ENCODE assay signal across 8 cellular contexts in the genomic region with DNA sequence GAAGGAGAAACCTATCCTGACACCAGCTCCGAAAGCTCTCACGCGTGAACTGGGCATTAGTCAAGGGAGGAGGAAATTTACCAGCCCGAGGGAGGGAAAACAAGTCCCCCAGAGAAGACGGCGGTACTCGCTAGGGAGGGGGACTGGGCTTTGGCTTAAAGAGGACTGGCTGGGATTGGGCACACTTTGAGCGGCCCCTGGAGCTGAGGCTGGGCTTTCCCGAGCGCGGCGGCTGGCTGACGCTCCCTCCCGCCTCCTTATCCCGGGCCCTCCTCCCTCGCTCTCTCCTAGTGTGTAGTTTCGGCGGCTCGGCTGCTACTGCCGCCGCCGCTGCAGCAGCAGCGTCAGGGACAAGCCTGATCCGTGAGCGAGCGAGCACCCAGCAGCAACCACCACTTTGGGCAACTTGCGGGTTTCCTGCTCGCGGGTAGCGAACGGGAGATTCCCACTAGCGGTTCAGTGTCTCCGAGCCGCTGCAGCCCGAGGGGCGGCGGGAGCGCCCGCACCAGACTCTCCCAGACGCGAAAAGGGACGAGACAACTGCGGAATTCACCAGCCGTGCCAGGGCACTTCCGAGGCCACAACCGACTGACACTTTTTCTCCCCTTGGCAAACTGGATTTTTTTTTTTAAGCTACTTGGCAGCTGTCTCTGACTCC. TPM values are rescaled to one million over a fixed set of nuclear protein-coding genes. Genes with fewer than 3 reads are reported as not detected.
DNase-seq lines count a peak whose midpoint lies in the region; ATAC-seq and TF ChIP-seq lines count a peak whose summit lies in the region.

No MANE protein-coding gene starts in this region.

- no peaks in the 10 kb centered on the region for H3K36me3 Mint-ChIP-seq in CD8-positive, alpha-beta memory T cell
- no peaks in the 10 kb centered on the region; the same call in 1 of the 2 replicates for H3K36me3 Mint-ChIP-seq in HFFc6 (ENCODE audit: low read depth)
- H3K36me3 Mint-ChIP-seq in naive thymus-derived CD8-positive, alpha-beta T cell, result peaks cover 1 to 10% (median 4%) of the 10 kb centered on the region in 3 donors

- H3K27ac ChIP-seq in CD8-positive, alpha-beta memory T cell (ENCODE audit: low read depth, low read length), result no peak overlapping the region

- POLR2A ChIA-PET in CD8-positive, alpha-beta memory T cell (lab: Charles Lee), result no interaction called here
- POLR2A ChIA-PET in naive thymus-derived CD8-positive, alpha-beta T cell (lab: Charles Lee), result interaction anchor here (0.6 kb wide), 1 partner anchor 8 kb away, joined by 3 read pairs; no protein-coding TSS in a partner anchor

- no peaks in the 10 kb centered on the region for H3K36me3 ChIP-seq in CD8-positive, alpha-beta memory T cell (ENCODE audit: insufficient read depth, low read length)

- no peak overlapping the region for H3K27ac Mint-ChIP-seq in CD8-positive, alpha-beta memory T cell
- H3K27ac Mint-ChIP-seq in HFFc6, result no peak overlapping the region
- H3K27ac Mint-ChIP-seq in naive thymus-derived CD8-positive, alpha-beta T cell, result peak overlapping the region in 1 of 10 donors; percentile 63

- H3K4me3 ChIP-seq in CD8-positive, alpha-beta memory T cell (ENCODE audit: low read length), result no peak overlapping the region
- peak overlapping the region; percentile 67 for H3K4me3 ChIP-seq in fibroblast of villous mesenchyme (ENCODE audit: low read depth, low read length)

- peaks cover 40 to 53% of the 10 kb centered on the region in 2 donors for H3K27me3 Mint-ChIP-seq in CD8-positive, alpha-beta memory T cell
- peaks cover 28% of the 10 kb centered on the region for H3K27me3 Mint-ChIP-seq in HFFc6 (ENCODE audit: insufficient read depth)
- peaks cover 21 to 65% (median 54%) of the 10 kb centered on the region in 5 donors for H3K27me3 Mint-ChIP-seq in naive thymus-derived CD8-positive, alpha-beta T cell

- TF ChIP-seq CTCF in HFFc6 (IDR thresholded peaks at IDR 0.05) (no peak), fibroblast of villous mesenchyme (IDR thresholded peaks at IDR 0.05; ENCODE audit: insufficient read depth, low read depth, low read length) (no peak)

- CTCF ChIA-PET in CD8-positive, alpha-beta memory T cell (lab: Charles Lee), result no interaction called here

- peaks cover 19 to 29% (median 21%) of the 10 kb centered on the region in 3 donors for H3K4me1 Mint-ChIP-seq in CD8-positive, alpha-beta memory T cell
- peaks cover 49% of the 10 kb centered on the region for H3K4me1 Mint-ChIP-seq in HFFc6 (ENCODE audit: low read depth)
- peaks cover 15 to 55% (median 46%) of the 10 kb centered on the region in 4 donors for H3K4me1 Mint-ChIP-seq in naive thymus-derived CD8-positive, alpha-beta T cell

- H3K9me3 Mint-ChIP-seq in CD8-positive, alpha-beta memory T cell, result peaks cover 4 to 28% (median 16%) of the 10 kb centered on the region in 5 donors
- peaks cover 6% of the 10 kb centered on the region for H3K9me3 Mint-ChIP-seq in HFFc6
- H3K9me3 Mint-ChIP-seq in naive thymus-derived CD8-positive, alpha-beta T cell, result peaks cover 0 to 15% (median 0%) of the 10 kb centered on the region in 9 donors

- no peak for DNase-seq in CD8-positive, alpha-beta memory T cell
- DNase-seq in HFFc6 (peak; percentile 29), T1000 (lab: John Stamatoyannopoulos, UW) (peak; percentile 52), fibroblast of villous mesenchyme (ENCODE audit: low read depth) (peak; percentile 62), cerebellum (ENCODE audit: low spot score) (no peak), AML-193 (lab: John Stamatoyannopoulos, UW) (no peak)
- DNase-seq in naive thymus-derived CD8-positive, alpha-beta T cell, result no peak

- H3K27me3 ChIP-seq in CD8-positive, alpha-beta memory T cell (ENCODE audit: insufficient read depth, low read length, poor library complexity, severe bottlenecking), result peaks cover 6% of the 10 kb centered on the region

- no peak for ATAC-seq in naive thymus-derived CD8-positive, alpha-beta T cell
- no peak for ATAC-seq in GM18867 (IDR thresholded peaks at IDR 0.05; ENCODE audit: unreplicated experiment)

- H3K4me3 Mint-ChIP-seq in CD8-positive, alpha-beta memory T cell, result peak overlapping the region in 6 of 7 donors; percentile 23 to 88 (median 58)
- H3K4me3 Mint-ChIP-seq in HFFc6, result peak overlapping the region; percentile 85
- H3K4me3 Mint-ChIP-seq in naive thymus-derived CD8-positive, alpha-beta T cell, result peak overlapping the region in 9 of 10 donors; percentile 42 to 90 (median 72)

- H3K9me3 ChIP-seq in CD8-positive, alpha-beta memory T cell (ENCODE audit: low read length), result no peaks in the 10 kb centered on the region

- H3K4me1 ChIP-seq in CD8-positive, alpha-beta memory T cell (ENCODE audit: insufficient read depth, low read length), result no peaks in the 10 kb centered on the region

RNA-seq across cellular contexts. Expression of a gene that starts 0.7 kb away (rescaled TPM):
- total RNA-seq in CD8-positive, alpha-beta memory T cell, result not detected
- polyA plus RNA-seq in CD8-positive, alpha-beta memory T cell, result not detected
- 1 to 10 TPM in 2 of 6 experiments, under 1 TPM in 3, not detected in 1; 0.02 to 1.1 (median 0.23) TPM for total RNA-seq in HFFc6 (2021; fragmentation: NEBNext Ultra II Directional; extraction: Animal tissue kit (Norgen Biotek cat#: 25700))
- total RNA-seq in fibroblast of villous mesenchyme (53.1 and 122 TPM in 2 replicates), cerebellum (92.5 TPM)
- total RNA-seq in naive thymus-derived CD8-positive, alpha-beta T cell, result not detected
- polyA plus RNA-seq in naive thymus-derived CD8-positive, alpha-beta T cell, result not detected

Comparison
In these comparisons a context has a peak if more than half of its experiments do, and no peak if none do; other contexts are left out.
1. DNase-seq: peak in HFFc6 (single experiment), T1000 (single experiment) and fibroblast of villous mesenchyme (single experiment); none in CD8-positive, alpha-beta memory T cell (0 of 5), naive thymus-derived CD8-positive, alpha-beta T cell (0 of 10), cerebellum (single experiment) and AML-193 (0 of 2).
2. RNA of a gene that starts 0.7 kb away (total RNA-seq): 53.1 to 122 TPM in fibroblast of villous mesenchyme and 92.5 TPM in cerebellum (single experiment); 0.02 to 1.1 TPM in HFFc6, not detected in CD8-positive, alpha-beta memory T cell and not detected in naive thymus-derived CD8-positive, alpha-beta T cell; every median in the first group is over 10 times any median in the second.
3. Peak in every context shown above with its lines, with median percentiles within 50 percentile points of each other: H3K4me3 Mint-ChIP-seq.